16 cellular contexts compared by ENCODE assay signal in the genomic region with DNA sequence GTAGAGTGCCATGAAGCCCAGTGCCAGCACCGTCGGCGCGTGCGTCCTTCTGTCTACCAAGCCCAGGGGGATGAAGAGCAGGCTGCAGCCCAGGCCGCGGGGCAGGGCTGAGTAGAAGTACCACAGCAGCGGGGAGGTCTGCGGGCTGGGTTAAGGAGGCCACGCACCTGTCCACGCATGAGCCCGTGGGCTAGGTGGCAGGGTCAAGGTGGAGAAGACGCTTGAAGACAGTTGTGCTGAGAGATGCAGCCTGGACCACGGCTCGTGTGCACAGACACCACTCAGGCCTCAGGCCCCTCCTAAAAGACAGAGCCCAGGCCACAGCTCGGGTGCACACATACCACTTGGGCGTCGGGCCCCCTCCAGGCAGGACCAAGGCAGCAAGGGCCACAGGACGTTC.
"Had no signal": no experiment of that assay in that cellular context is flagged by ENCODE, and none has a peak within 500 bp of the region (broad histone marks: within the 10 kb centered on the region; RNA-seq: fewer than 3 reads in every experiment).

No MANE protein-coding gene starts in this region.

- H3K9me3 ChIP-seq: gastroesophageal sphincter, uterus had no signal

- DNase-seq: activated CD4-positive, alpha-beta T cell treated with anti-CD3 and anti-CD28 coated beads, Interleukin-2, amount 50 U/mL, for 48 hours; activated CD4-positive, CD25-positive, alpha-beta regulatory T cell treated with anti-CD3 and anti-CD28 coated beads, Interleukin-2, amount 50 U/mL, for 72 hours; dermis blood vessel endothelial cell; erythroblast; left colon; midbrain; retina; stimulated activated CD4-positive, alpha-beta T cell treated with anti-CD3 and anti-CD28 coated beads, Interleukin-12 subunit alpha, Interleukin-12 subunit beta, amount 100 ng/mL, for 4 hours; stimulated activated CD4-positive, alpha-beta T cell treated with anti-CD3 and anti-CD28 coated beads, Interleukin-2, amount 100 ng/mL, for 24 hours; SW 1271; T1000; uterus had no signal

- H3K4me3 ChIP-seq: gastroesophageal sphincter, lung, uterus had no signal

- H3K27me3 ChIP-seq: gastroesophageal sphincter, uterus had no signal

- H3K36me3 ChIP-seq: uterus had no signal

- H3K27ac ChIP-seq: gastroesophageal sphincter, uterus had no signal

- H3K4me1 ChIP-seq: gastroesophageal sphincter, uterus had no signal

- H3K4me3 Mint-ChIP-seq: activated naive CD4-positive, alpha-beta T cell treated with anti-CD3 and anti-CD28 coated beads, Interleukin-2, amount 50 U/mL, for 24 hours had no signal

- H3K27me3 Mint-ChIP-seq: activated naive CD4-positive, alpha-beta T cell treated with anti-CD3 and anti-CD28 coated beads, Interleukin-2, amount 50 U/mL, for 24 hours had no signal

- H3K27ac Mint-ChIP-seq: activated T-helper 2 cell treated with anti-CD3 and anti-CD28 coated beads, Interferon-gamma antibody, Interleukin-2, Interleukin-4, amounts not matched to agents 10 μg/mL and 5 μg/mL and 100 μg/mL, durations not matched to agents 14 hours and 24 hours and 36 hours had no signal

- ATAC-seq: gastroesophageal sphincter, left colon had no signal

- H3K9me3 Mint-ChIP-seq: activated naive CD4-positive, alpha-beta T cell treated with anti-CD3 and anti-CD28 coated beads, Interleukin-2, amount 50 U/mL, for 24 hours; activated T-helper 2 cell treated with anti-CD3 and anti-CD28 coated beads, Interferon-gamma antibody, Interleukin-2, Interleukin-4, amounts not matched to agents 10 μg/mL and 5 μg/mL and 100 μg/mL, durations not matched to agents 14 hours and 24 hours and 36 hours had no signal

- H3K4me1 Mint-ChIP-seq: activated naive CD4-positive, alpha-beta T cell treated with anti-CD3 and anti-CD28 coated beads, Interleukin-2, amount 50 U/mL, for 24 hours had no signal
